ENCODE assay signal across 8 cellular contexts in the genomic region with DNA sequence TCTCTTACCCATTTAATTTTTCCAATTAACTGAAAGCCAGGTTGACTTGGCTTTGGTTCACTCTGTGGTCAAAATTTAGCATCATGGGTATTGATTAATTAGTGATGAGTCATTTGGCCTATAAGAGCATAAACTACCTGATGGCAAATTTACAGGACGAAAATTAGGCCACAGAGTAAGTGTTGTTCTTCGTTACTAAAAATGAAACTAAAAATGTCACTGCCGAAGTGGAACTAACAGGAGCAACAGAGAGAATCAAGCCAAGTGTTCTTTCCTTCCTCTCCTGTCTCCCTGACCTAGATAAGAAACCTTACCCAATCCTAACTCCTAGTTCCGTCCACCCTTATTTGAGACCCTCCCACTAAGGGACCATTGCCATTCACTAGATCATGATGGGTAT.
A peak's percentile ranks its signal among the peaks of the same experiment; 100 is the strongest.
DNase-seq lines count a peak whose midpoint lies in the region; ATAC-seq and TF ChIP-seq lines count a peak whose summit lies in the region.

No MANE protein-coding gene starts in this region.

- H3K27ac ChIP-seq in liver (ENCODE audit: low read depth in 1 of 2, low read length in 2 of 2), result peak overlapping the region; percentile 43 to 86

- peak in 1 of 2 donors; percentile 18 for TF ChIP-seq RAD21 in liver (IDR thresholded peaks at IDR 0.05)

- ATAC-seq in GM19324 (IDR thresholded peaks at IDR 0.05; ENCODE audit: low FRiP score, unreplicated experiment), result peak; percentile 77
- peak; percentile 76 for ATAC-seq in HG03280 (IDR thresholded peaks at IDR 0.05; ENCODE audit: unreplicated experiment)

- peaks cover 2 to 34% (median 32%) of the 10 kb centered on the region in 4 donors for H3K4me1 ChIP-seq in liver (ENCODE audit: control insufficient read depth in 4 of 4, insufficient read depth in 4 of 4, low read length in 3 of 4)

- H3K9me3 ChIP-seq in liver (ENCODE audit: control insufficient read depth in 4 of 4, low read length in 3 of 4), result no peaks in the 10 kb centered on the region

- peak; percentile 34 to 38 for DNase-seq in AML-193 (lab: John Stamatoyannopoulos, UW)
- no peak for DNase-seq in GM19240 (ENCODE audit: insufficient read length, low spot score)
- DNase-seq in NCI-H2227 treated with DMSO at 0.1 percent for 48 hours (lab: John Stamatoyannopoulos, UW), result no peak
- no peak for DNase-seq in NCI-H226

- TF ChIP-seq CTCF in WI38 (IDR thresholded peaks at IDR 0.05; ENCODE audit: low read depth, low read length), result no peak
- TF ChIP-seq CTCF in liver (IDR thresholded peaks at IDR 0.05; ENCODE audit: low read depth, low read length, missing input control), result no peak

- 2% methylated on average over 4 of the region's 4 CpGs for WGBS in liver

- H3K9ac ChIP-seq in liver (ENCODE audit: low read depth in 1 of 2, low read length in 2 of 2), result peak overlapping the region in 1 of 2 donors; percentile 75

- no peaks in the 10 kb centered on the region for H3K27me3 ChIP-seq in liver (ENCODE audit: control insufficient read depth in 4 of 4, insufficient read depth in 4 of 4, low read length in 3 of 4)

- peak overlapping the region; percentile 44 for H3K4me3 ChIP-seq in WI38 (ENCODE audit: low read depth, low read length)
- peak overlapping the region; percentile 23 to 48 (median 42) for H3K4me3 ChIP-seq in liver (ENCODE audit: low read depth in 1 of 3, low read length in 3 of 3)

- H3K36me3 ChIP-seq in liver (ENCODE audit: control insufficient read depth in 4 of 4, insufficient read depth in 3 of 4, low read depth in 1 of 4, low read length in 3 of 4), result no peaks in the 10 kb centered on the region

TF ChIP-seq in liver, 16 proteins besides CTCF, POLR2A, EP300 and RAD21:
- TF ChIP-seq RXRA (IDR thresholded peaks at IDR 0.05), result no peak
- TF ChIP-seq JUND (IDR thresholded peaks at IDR 0.05), result peak; percentile 65 to 86
- no peak for TF ChIP-seq HNF4A (conservative IDR thresholded peaks at IDR 0.05)
- peak; percentile 48 for TF ChIP-seq SP1 (IDR thresholded peaks at IDR 0.05)
- no peak for TF ChIP-seq NR2F2 (IDR thresholded peaks at IDR 0.05)
- no peak for TF ChIP-seq FOXA1 (IDR thresholded peaks at IDR 0.05)
- no peak for TF ChIP-seq GABPA (IDR thresholded peaks at IDR 0.05 in 1 of 2, conservative IDR thresholded peaks at IDR 0.05 in 1 of 2)
- TF ChIP-seq, protein P1, sequence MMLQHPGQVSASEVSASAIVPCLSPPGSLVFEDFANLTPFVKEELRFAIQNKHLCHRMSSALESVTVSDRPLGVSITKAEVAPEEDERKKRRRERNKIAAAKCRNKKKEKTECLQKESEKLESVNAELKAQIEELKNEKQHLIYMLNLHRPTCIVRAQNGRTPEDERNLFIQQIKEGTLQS (IDR thresholded peaks at IDR 0.05), result no peak
- no peak for TF ChIP-seq FOXA2 (IDR thresholded peaks at IDR 0.05)

Comparison
In these comparisons a context has a peak if more than half of its experiments do, and no peak if none do; other contexts are left out.
1. DNase-seq: peak in AML-193 (2 of 2); none in GM19240 (single experiment), NCI-H2227 treated with DMSO at 0.1 percent for 48 hours (single experiment) and NCI-H226 (single experiment).